Comparison of ENCODE assay signal across 25 cellular contexts in the genomic region with DNA sequence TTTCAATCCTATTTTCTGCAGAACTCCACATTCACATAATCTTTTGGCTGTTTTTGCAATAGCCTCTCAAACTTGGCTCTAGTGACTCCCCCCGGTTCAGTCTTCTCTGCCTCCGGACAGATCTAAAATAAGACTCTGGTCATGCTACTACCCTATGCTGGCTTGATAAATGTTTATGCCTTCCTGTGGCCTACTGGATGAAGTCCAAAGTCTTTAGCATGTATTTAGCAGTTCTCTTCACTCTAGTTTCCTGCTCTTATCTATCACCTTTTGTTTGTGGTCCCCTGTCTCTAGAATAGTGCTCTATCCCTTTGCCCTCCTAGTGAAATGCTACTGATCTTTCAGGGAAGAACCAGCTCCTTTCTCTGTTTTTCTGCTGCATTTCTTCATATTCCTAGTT. TPM values are rescaled to one million over a fixed set of nuclear protein-coding genes. Genes with fewer than 3 reads are reported as not detected.
"Had no signal": no experiment of that assay in that cellular context is flagged by ENCODE, and none has a peak within 500 bp of the region (broad histone marks: within the 10 kb centered on the region; RNA-seq: fewer than 3 reads in every experiment).

No MANE protein-coding gene starts in this region.

- H3K4me3 Mint-ChIP-seq: IgD-negative memory B cell, T-cell had no signal

- H3K36me3 Mint-ChIP-seq: IgD-negative memory B cell, T-cell had no signal

- H3K36me3 ChIP-seq: MG63, SJSA1 had no signal

- H3K27me3 ChIP-seq: MG63 had no signal

- H3K4me1 ChIP-seq: SJSA1 had no signal

- ATAC-seq: T-cell had no signal

- H3K4me3 ChIP-seq: MG63, SJSA1, SK-N-MC had no signal

- DNase-seq: KBM-7; MG63; NCI-H1092; NCI-H1105 treated with DMSO at 0.1 percent for 48 hours; NCI-H1417 treated with DMSO at 0.1 percent for 48 hours; NCI-H146; NCI-H1694 treated with DMSO at 0.1 percent for 48 hours; NCI-H1930; NCI-H2081; NCI-H2107; NCI-H2227 treated with DMSO at 0.1 percent for 48 hours; NCI-H524; NCI-H526 treated with DMSO at 0.1 percent for 48 hours; NCI-H748 treated with DMSO at 0.1 percent for 48 hours; NK-92 treated with Interleukin-12 subunit alpha and Interleukin-12 subunit beta, amount 100 ng/mL, for 24 hours; Right ventricle myocardium superior; RPMI8226; SIG-M5; SW 1271; T-cell had no signal

- H3K4me1 Mint-ChIP-seq: IgD-negative memory B cell, T-cell had no signal

- H3K9me3 ChIP-seq: MG63, SJSA1 had no signal

- H3K9me3 Mint-ChIP-seq: T-cell had no signal

- H3K27ac ChIP-seq: SJSA1, SK-N-MC had no signal

RNA-seq across cellular contexts. Expression of a gene that starts 14.4 kb away (rescaled TPM):
- total RNA-seq: HT1080, LHCN-M2, Right ventricle myocardium superior, SJSA1, T-cell had no signal
- polyA plus RNA-seq: IgD-negative memory B cell had no signal
